28 cellular contexts compared by ENCODE assay signal in the genomic region with DNA sequence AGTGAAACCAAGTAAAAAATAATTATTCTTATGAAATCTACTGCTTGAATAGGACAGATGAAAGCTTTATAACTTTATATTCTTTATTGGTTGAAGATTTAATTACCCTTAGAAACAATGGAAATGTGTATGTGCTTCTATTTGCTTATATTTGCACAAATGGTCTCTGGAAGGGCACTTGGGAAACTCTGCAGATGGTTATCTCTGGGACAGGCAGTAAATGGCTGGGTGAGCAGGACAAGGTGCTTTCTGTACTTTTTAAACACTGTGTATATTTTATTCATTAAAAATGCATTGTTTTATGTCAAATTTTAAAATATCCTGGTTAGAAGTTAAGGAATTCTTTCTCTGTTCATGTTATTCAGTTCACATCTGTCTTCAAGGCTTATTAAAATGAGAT.
"Had no signal": no experiment of that assay in that cellular context is flagged by ENCODE, and none has a peak within 500 bp of the region (broad histone marks: within the 10 kb centered on the region; RNA-seq: fewer than 3 reads in every experiment).

No MANE protein-coding gene starts in this region.

- H3K4me2 ChIP-seq: hepatocyte had no signal

- H3K79me2 ChIP-seq: hepatocyte had no signal

- H3K36me3 ChIP-seq: adrenal gland, ascending aorta, breast epithelium, cardiac muscle cell, colonic mucosa, esophagus squamous epithelium, gastroesophageal sphincter, heart right ventricle, WERI-Rb-1 had no signal

- H3K27ac ChIP-seq: adrenal gland, ascending aorta, breast epithelium, cardiac muscle cell, colonic mucosa, epithelial cell of prostate, esophagus squamous epithelium, gastroesophageal sphincter, heart right ventricle, hepatocyte, WERI-Rb-1 had no signal

- H2AFZ ChIP-seq: hepatocyte had no signal

- ATAC-seq: activated CD4-positive, CD25-positive, alpha-beta regulatory T cell treated with anti-CD3 and anti-CD28 coated beads, Interleukin-2, amount 50 U/mL, for 24 hours; activated CD8-positive, alpha-beta T cell treated with anti-CD3 and anti-CD28 coated beads for 36 hours; activated naive CD8-positive, alpha-beta T cell treated with anti-CD3 and anti-CD28 coated beads, Interleukin-2, amount 50 U/mL, for 24 hours; gastroesophageal sphincter; heart right ventricle had no signal

- H3K27me3 ChIP-seq: adrenal gland, ascending aorta, breast epithelium, cardiac muscle cell, colonic mucosa, esophagus squamous epithelium, gastroesophageal sphincter, heart right ventricle, hepatocyte had no signal

- H3K9me3 ChIP-seq: adrenal gland, ascending aorta, breast epithelium, colonic mucosa, esophagus squamous epithelium, gastroesophageal sphincter, heart right ventricle had no signal

- DNase-seq: activated B cell treated with CpG ODN at 0.5 μM for 24 hours; activated CD4-positive, alpha-beta T cell treated with anti-CD3 and anti-CD28 coated beads for 48 hours; activated CD4-positive, alpha-beta T cell treated with anti-CD3 and anti-CD28 coated beads, Interleukin-2, amount 50 U/mL, for 1 hour; activated CD4-positive, alpha-beta T cell treated with anti-CD3 and anti-CD28 coated beads, Interleukin-2, amount 50 U/mL, for 48 hours; activated CD8-positive, alpha-beta memory T cell treated with anti-CD3 and anti-CD28 coated beads for 24 hours; activated CD8-positive, alpha-beta T cell treated with anti-CD3 and anti-CD28 coated beads for 36 hours; activated effector memory CD4-positive, alpha-beta T cell treated with anti-CD3 and anti-CD28 coated beads, Interleukin-2, amount 50 U/mL, for 16 hours; activated naive CD4-positive, alpha-beta T cell treated with anti-CD3 and anti-CD28 coated beads for 36 hours; activated naive CD8-positive, alpha-beta T cell treated with anti-CD3 and anti-CD28 coated beads for 36 hours; activated naive CD8-positive, alpha-beta T cell treated with anti-CD3 and anti-CD28 coated beads, Interleukin-2, amount 50 U/mL, for 24 hours; activated T-cell treated with anti-CD3 and anti-CD28 coated beads, Interleukin-2, amount 50 U/mL, for 48 hours; adrenal gland; central memory CD4-positive, alpha-beta T cell; cerebellar nuclear complex; colonic mucosa; effector CD8-positive, alpha-beta T cell; esophagus squamous epithelium; foreskin melanocyte; heart right ventricle; T1000; WERI-Rb-1 had no signal

- H3K4me1 ChIP-seq: adrenal gland, ascending aorta, breast epithelium, colonic mucosa, esophagus squamous epithelium, gastroesophageal sphincter, heart right ventricle had no signal

- H3K4me3 ChIP-seq: adrenal gland, ascending aorta, breast epithelium, cardiac muscle cell, colonic mucosa, esophagus squamous epithelium, gastroesophageal sphincter, heart right ventricle, hepatocyte had no signal
